In genomic region chr7:143410523-143411004, GRCh38 we compare ENCODE assay signal across 11 cellular contexts. TPM values are rescaled to one million over a fixed set of nuclear protein-coding genes. Genes with fewer than 3 reads are reported as not detected.
A peak's percentile ranks its signal among the peaks of the same experiment; 100 is the strongest.
DNase-seq lines count a peak whose midpoint lies in the region; ATAC-seq and TF ChIP-seq lines count a peak whose summit lies in the region.
"Had no signal": no experiment of that assay in that cellular context is flagged by ENCODE, and none has a peak within 500 bp of the region (broad histone marks: within the 10 kb centered on the region; RNA-seq: fewer than 3 reads in every experiment).

No MANE protein-coding gene starts in this region.

- 29 to 48% (median 43%) methylated on average over 6 of the region's 6 CpGs for WGBS in spleen, 5 donors

- H3K4me3 ChIP-seq in HL-60 (replicated peaks; ENCODE audit: insufficient read depth, low read length) (peak overlapping the region; percentile 11; the same call in 1 of the 2 replicates), SK-N-MC (peak overlapping the region; percentile 17; the same call in 1 of the 2 replicates), spleen (no peak overlapping the region)

- H3K27me3 ChIP-seq in HL-60 (ENCODE audit: insufficient read depth, poor library complexity, severe bottlenecking) (no peaks in the 10 kb centered on the region), spleen (replicated peaks in 1 of 7) (peaks cover 0 to 72% (median 0%) of the 10 kb centered on the region in 7 donors)

- H3K9me3 ChIP-seq in SK-N-MC (ENCODE audit: low read depth, low read length) (no peaks in the 10 kb centered on the region), spleen (no peaks in the 10 kb centered on the region)

- no peak for TF ChIP-seq CTCF in HL-60 (IDR thresholded peaks at IDR 0.05; ENCODE audit: insufficient read depth, low read length)
- TF ChIP-seq CTCF in spleen (IDR thresholded peaks at IDR 0.05 in 8 of 11, conservative IDR thresholded peaks at IDR 0.05 in 3 of 11): no peak

- peak overlapping the region; percentile 14 for H3K9ac ChIP-seq in SK-N-MC (ENCODE audit: insufficient read length)

- DNase-seq in HL-60 (ENCODE audit: low read depth in 1 of 2, low spot score in 1 of 2): peak; percentile 73 to 75
- DNase-seq in SK-N-MC (ENCODE audit: low read depth, low spot score): no peak
- DNase-seq in left ventricle myocardium superior: peak; percentile 53
- no peak for DNase-seq in spleen
- DNase-seq in activated CD8-positive, alpha-beta memory T cell treated with anti-CD3 and anti-CD28 coated beads for 24 hours: no peak
- DNase-seq in DMS 273 treated with DMSO at 0.1 percent for 48 hours (lab: John Stamatoyannopoulos, UW): no peak
- DNase-seq in HUDEP-2 (lab: John Stamatoyannopoulos, UW; ENCODE audit: unreplicated experiment in 76 of 76): no peak
- DNase-seq: NCI-H187 treated with DMSO at 0.1 percent for 48 hours had no signal

- peaks cover 13 to 68% (median 44%) of the 10 kb centered on the region in 6 donors for H3K4me1 ChIP-seq in spleen

- H3K27ac ChIP-seq in HL-60 (replicated peaks) (peak overlapping the region; percentile 69), SK-N-MC (no peak overlapping the region), spleen (peak overlapping the region in 5 of 8 donors; percentile 32 to 77 (median 55))

- peak; percentile 71 for ATAC-seq in left ventricle myocardium superior
- ATAC-seq: activated naive CD4-positive, alpha-beta T cell treated with anti-CD3 and anti-CD28 coated beads, Interleukin-2, amount 50 U/mL, for 72 hours; HCT116 had no signal

- intact Hi-C loops in left ventricle myocardium superior (cut with micrococcal nuclease) (loop anchor here (10.0 kb wide), 1 partner anchor 166 kb away; no protein-coding TSS in a partner anchor), spleen (cut with DNase I; ENCODE audit: low total_unique reads) (no loop called here)

- H3K36me3 ChIP-seq in SK-N-MC (ENCODE audit: insufficient read depth, low read length) (no peaks in the 10 kb centered on the region), spleen (no peaks in the 10 kb centered on the region)

- no peak for TF ChIP-seq POLR2A in spleen (IDR thresholded peaks at IDR 0.05)

RNA-seq across cellular contexts. Expression of gene EPHA1, which starts 1.9 kb away (rescaled TPM):
- total RNA-seq in left ventricle myocardium superior: not detected
- 1 to 10 TPM; 1.3 to 4.5 (median 3.8) TPM for total RNA-seq in spleen
- polyA plus RNA-seq in spleen: 1 to 10 TPM in 2 of 3 donors, under 1 TPM in 1; 0.80 to 1.5 (median 1.1) TPM
- total RNA-seq: osteocyte had no signal

RNA-seq across cellular contexts. Expression of gene ZYX, which starts 29.4 kb away (rescaled TPM):
- 73.9 TPM for total RNA-seq in left ventricle myocardium superior
- 100 to 1,000 TPM; 104 to 439 (median 211) TPM for total RNA-seq in spleen
- 10 to 100 TPM; 50.3 to 95.6 (median 53.6) TPM for polyA plus RNA-seq in spleen

RNA-seq across cellular contexts. Expression of gene TAS2R60, which starts 32.7 kb away (rescaled TPM):
- not detected for total RNA-seq in left ventricle myocardium superior
- total RNA-seq in spleen: 1 to 10 TPM in 2 of 7 donors, under 1 TPM in 3, not detected in 2; 0.30 to 2.2 (median 0.85) TPM
- not detected for polyA plus RNA-seq in spleen
- total RNA-seq: activated naive CD4-positive, alpha-beta T cell treated with anti-CD3 and anti-CD28 coated beads, Interleukin-2, amount 50 U/mL, for 72 hours; osteocyte had no signal

RNA-seq across cellular contexts. Expression of gene FAM131B, which starts 48.1 kb away (rescaled TPM):
- total RNA-seq in left ventricle myocardium superior: 0.57 TPM
- 1 to 10 TPM in 1 of 7 donors, under 1 TPM in 6; 0.20 to 1.4 (median 0.74) TPM for total RNA-seq in spleen
- under 1 TPM; 0.04 to 0.10 (median 0.09) TPM for polyA plus RNA-seq in spleen

Comparison
In these comparisons a context has a peak if more than half of its experiments do, and no peak if none do; other contexts are left out.
1. DNase-seq: peak in HL-60 (2 of 2) and left ventricle myocardium superior (single experiment); none in SK-N-MC (single experiment), spleen (single experiment), activated CD8-positive, alpha-beta memory T cell treated with anti-CD3 and anti-CD28 coated beads for 24 hours (single experiment), DMS 273 treated with DMSO at 0.1 percent for 48 hours (single experiment) and HUDEP-2 (0 of 76).
2. H3K4me3 ChIP-seq: peak in HL-60 (single experiment) and SK-N-MC (single experiment); none in spleen (0 of 8).